8 cellular contexts compared by ENCODE assay signal in the genomic region with DNA sequence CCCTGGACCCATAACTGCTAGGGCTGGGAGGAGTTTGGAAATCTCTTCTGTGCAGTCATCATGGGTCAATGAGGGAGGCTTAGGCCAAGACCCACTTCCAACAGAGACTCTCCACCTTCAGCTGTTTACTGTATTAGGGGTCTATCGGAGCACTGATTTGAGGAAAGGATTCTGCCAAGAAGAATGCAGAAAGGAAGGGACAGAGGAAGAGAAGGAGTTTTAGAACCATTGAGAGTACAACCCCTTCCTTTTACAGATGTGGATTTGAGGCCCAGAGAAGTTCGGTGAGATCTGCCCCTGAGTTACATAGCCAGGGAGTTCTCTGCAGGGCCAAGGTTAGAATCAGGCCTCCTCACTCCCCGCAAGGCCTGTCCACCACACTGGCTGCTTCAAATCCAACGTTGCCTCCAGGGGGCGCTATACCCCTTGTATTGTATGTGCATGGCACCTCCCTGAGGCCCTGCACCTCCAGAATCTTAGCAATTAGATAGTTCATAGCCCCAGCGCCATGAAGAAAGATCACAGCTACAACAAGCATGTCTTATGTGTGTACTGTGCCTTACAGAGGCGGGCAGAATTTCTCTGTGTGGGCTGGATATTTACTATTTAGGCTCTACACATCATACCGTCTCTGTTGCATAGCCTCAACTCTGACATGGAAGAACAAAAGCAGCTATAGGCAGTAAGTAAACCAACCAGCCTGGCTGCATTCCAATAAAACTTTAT.
DNase-seq lines count a peak whose midpoint lies in the region; ATAC-seq and TF ChIP-seq lines count a peak whose summit lies in the region.

No MANE protein-coding gene starts in this region.

- peak; percentile 40 to 79 (median 67) for TF ChIP-seq CTCF in dorsolateral prefrontal cortex (IDR thresholded peaks at IDR 0.05 in 54 of 56, conservative IDR thresholded peaks at IDR 0.05 in 2 of 56; ENCODE audit: low read depth in 1 of 56, partially characterized antibody in 56 of 56)

- no peak overlapping the region for H3K27ac ChIP-seq in dorsolateral prefrontal cortex

- peak; percentile 50 to 57 for DNase-seq in AML-193 (lab: John Stamatoyannopoulos, UW)
- peak; percentile 46 for DNase-seq in NCI-H510A (lab: John Stamatoyannopoulos, UW)
- DNase-seq in activated CD4-positive, alpha-beta T cell treated with anti-CD3 and anti-CD28 coated beads, Interleukin-2, amount 50 U/mL, for 1 hour = peak; percentile 70
- DNase-seq in dorsolateral prefrontal cortex = peak; percentile 39 to 91 (median 76)
- peak; percentile 85 for DNase-seq in medulla oblongata (ENCODE audit: extremely low spot score)
- DNase-seq in stimulated activated CD8-positive, alpha-beta memory T cell treated with anti-CD3 and anti-CD28 coated beads, Interleukin-2, amount 100 ng/mL, for 1 hour (ENCODE audit: low read depth in 2 of 2) = peak; percentile 2 to 19

- H3K4me3 ChIP-seq in dorsolateral prefrontal cortex = no peak overlapping the region

- no peaks in the 10 kb centered on the region for H3K27me3 ChIP-seq in dorsolateral prefrontal cortex

- intact Hi-C loops in dorsolateral prefrontal cortex (cut with DNase I) = loop anchor here in 1 of 2 donors (10.0 kb wide), 1 partner anchor 216 kb away; no protein-coding TSS in a partner anchor

- ATAC-seq in GM18861 (IDR thresholded peaks at IDR 0.05; ENCODE audit: unreplicated experiment) (peak; percentile 91), HG03095 (IDR thresholded peaks at IDR 0.05; ENCODE audit: unreplicated experiment) (peak; percentile 88)

Comparison
In these comparisons a context has a peak if more than half of its experiments do, and no peak if none do; other contexts are left out.
1. DNase-seq: peak in every context shown above with its lines; median percentile 85 in medulla oblongata; 76 in dorsolateral prefrontal cortex; 70 in activated CD4-positive, alpha-beta T cell treated with anti-CD3 and anti-CD28 coated beads, Interleukin-2, amount 50 U/mL, for 1 hour; 54 in AML-193; 46 in NCI-H510A; 10 in stimulated activated CD8-positive, alpha-beta memory T cell treated with anti-CD3 and anti-CD28 coated beads, Interleukin-2, amount 100 ng/mL, for 1 hour.